Comparison of ENCODE assay signal across 8 cellular contexts in genomic region chrX:38664285-38664684, GRCh38.
DNase-seq lines count a peak whose midpoint lies in the region; ATAC-seq and TF ChIP-seq lines count a peak whose summit lies in the region.

No MANE protein-coding gene starts in this region.

- no peaks in the 10 kb centered on the region for H3K27me3 ChIP-seq in tibial artery

- peak; percentile 56 for TF ChIP-seq CTCF in 22Rv1 (IDR thresholded peaks at IDR 0.05)
- no peak for TF ChIP-seq CTCF in mucosa of descending colon (IDR thresholded peaks at IDR 0.05)
- peak in 1 of 2 experiments; percentile 13 for TF ChIP-seq CTCF in tibial artery (IDR thresholded peaks at IDR 0.05)

- H3K4me3 ChIP-seq in mucosa of descending colon (no peak overlapping the region), tibial artery (no peak overlapping the region)

- intact Hi-C loops in mucosa of descending colon (cut with DNase I, micrococcal nuclease): no loop called here
- intact Hi-C loops in tibial artery (cut with DNase I; ENCODE audit: low total_unique reads): no loop called here

- ATAC-seq in mucosa of descending colon (peak; percentile 47), GM21717 (IDR thresholded peaks at IDR 0.05; ENCODE audit: unreplicated experiment) (no peak)

- in situ Hi-C loops in T47D (cut with HindIII; ENCODE audit: low pct_unique_long_range_greater_than_20kb, low sequenced_read_pairs): no loop called here

- H3K36me3 ChIP-seq in mucosa of descending colon (ENCODE audit: low read depth) (no peaks in the 10 kb centered on the region), tibial artery (no peaks in the 10 kb centered on the region)

- no peak overlapping the region for H3K27ac ChIP-seq in 22Rv1
- H3K27ac ChIP-seq in tibial artery: no peak overlapping the region

- no peaks in the 10 kb centered on the region for H3K4me1 ChIP-seq in mucosa of descending colon (ENCODE audit: low read depth)
- no peaks in the 10 kb centered on the region for H3K4me1 ChIP-seq in tibial artery

- H3K9me3 ChIP-seq in mucosa of descending colon (no peaks in the 10 kb centered on the region), tibial artery (no peaks in the 10 kb centered on the region)

- DNase-seq in GM03348 (ENCODE audit: low spot score) (peak; percentile 35), NCI-H2029 treated with DMSO at 0.1 percent for 48 hours (lab: John Stamatoyannopoulos, UW) (peak; percentile 21), T47D (ENCODE audit: low read depth in 1 of 2, low spot score in 1 of 2) (peak; percentile 15 to 69), mucosa of descending colon (peak in 1 of 3 donors; percentile 42), 8988T (no peak), tibial artery (no peak)

Comparison
In these comparisons a context has a peak if more than half of its experiments do, and no peak if none do; other contexts are left out.
1. DNase-seq: peak in GM03348 (single experiment), NCI-H2029 treated with DMSO at 0.1 percent for 48 hours (single experiment) and T47D (2 of 2); none in 8988T (single experiment) and tibial artery (0 of 2).